In genomic region chr7:106327538-106328481, GRCh38 we compare ENCODE assay signal across 22 cellular contexts. TPM values are rescaled to one million over a fixed set of nuclear protein-coding genes. Genes with fewer than 3 reads are reported as not detected.
DNase-seq lines count a peak whose midpoint lies in the region; ATAC-seq, FAIRE-seq and TF ChIP-seq lines count a peak whose summit lies in the region.
"Had no signal": no experiment of that assay in that cellular context is flagged by ENCODE, and none has a peak within 500 bp of the region (broad histone marks: within the 10 kb centered on the region; RNA-seq: fewer than 3 reads in every experiment).

No MANE protein-coding gene starts in this region.

- ATAC-seq in aorta (ENCODE audit: low FRiP score) (peak; percentile 57), HG03175 (IDR thresholded peaks at IDR 0.05; ENCODE audit: unreplicated experiment) (no peak)
- ATAC-seq in CD8-positive, alpha-beta T cell = no peak
- ATAC-seq: HCT116 had no signal

- intact Hi-C loops in aorta (cut with DNase I) = loop anchor here in 1 of 2 donors (5.0 kb wide), 1 partner anchor 41 kb away; no protein-coding TSS in a partner anchor
- intact Hi-C loops in CD8-positive, alpha-beta T cell (cut with DNase I, micrococcal nuclease) = no loop called here

- no peaks in the 10 kb centered on the region for H3K27me3 Mint-ChIP-seq in CD8-positive, alpha-beta T cell (ENCODE audit: low read depth)

- H3K27ac ChIP-seq in osteoblast (ENCODE audit: low read depth, low read length) = no peak overlapping the region
- H3K27ac ChIP-seq in aorta (ENCODE audit: low read depth in 1 of 2, low read length in 2 of 2) = peak overlapping the region; percentile 35 to 95
- no peak overlapping the region for H3K27ac ChIP-seq in CD8-positive, alpha-beta T cell (ENCODE audit: low read depth, low read length)
- H3K27ac ChIP-seq: Peyer's patch had no signal

- H3K4me2 ChIP-seq in osteoblast (ENCODE audit: insufficient read depth, low read length) = peak overlapping the region; percentile 6

- FAIRE-seq in GM12892 (lab: Jason Lieb, UNC) = no peak
- FAIRE-seq: D721Med, GM19239 had no signal

- CTCF ChIA-PET in CD8-positive, alpha-beta T cell (lab: Charles Lee) = no interaction called here

- TF ChIP-seq CTCF in osteoblast (IDR thresholded peaks at IDR 0.05; ENCODE audit: extremely low read depth, low read depth, low read length) = no peak
- no peak for TF ChIP-seq CTCF in CD8-positive, alpha-beta T cell (IDR thresholded peaks at IDR 0.05)

- DNase-seq in adipocyte (ENCODE audit: low read depth) = peak; percentile 13
- peak; percentile 75 for DNase-seq in fibroblast of gingiva (ENCODE audit: low read depth)
- no peak for DNase-seq in osteoblast (ENCODE audit: insufficient read length, low spot score, missing footprints)
- no peak for DNase-seq in aorta
- no peak for DNase-seq in CD8-positive, alpha-beta T cell
- DNase-seq in 8988T = no peak
- DNase-seq in GM12892 (ENCODE audit: insufficient read length) = no peak
- DNase-seq: C1 segment of cervical spinal cord, DMS53, GF-D8, GOT3, KBM-7, NCI-H1092, NCI-H1436 treated with DMSO at 0.1 percent for 48 hours, NCI-H1930, NCI-H2227 treated with DMSO at 0.1 percent for 48 hours, NCI-H510A, Peyer's patch had no signal

- H3K4me3 ChIP-seq in adipocyte (ENCODE audit: low read length) = peak overlapping the region; percentile 7
- no peak overlapping the region for H3K4me3 ChIP-seq in osteoblast (ENCODE audit: insufficient read depth, low read length)
- no peak overlapping the region for H3K4me3 ChIP-seq in aorta (ENCODE audit: low read length in 2 of 2)
- H3K4me3 ChIP-seq in CD8-positive, alpha-beta T cell (ENCODE audit: low read depth, low read length) = no peak overlapping the region
- H3K4me3 ChIP-seq: Peyer's patch had no signal

- H3K36me3 ChIP-seq in adipocyte (ENCODE audit: control insufficient read depth, insufficient read depth, low read length, severe bottlenecking) (no peaks in the 10 kb centered on the region), osteoblast (ENCODE audit: insufficient read depth, low read length) (no peaks in the 10 kb centered on the region), aorta (ENCODE audit: control insufficient read depth in 1 of 2, insufficient read depth in 2 of 2, low read length in 1 of 2) (no peaks in the 10 kb centered on the region)
- no peaks in the 10 kb centered on the region for H3K36me3 ChIP-seq in CD8-positive, alpha-beta T cell (ENCODE audit: insufficient read depth, low read length)
- H3K36me3 ChIP-seq: Peyer's patch had no signal

- no peaks in the 10 kb centered on the region for H3K9me3 Mint-ChIP-seq in CD8-positive, alpha-beta T cell

- 45 to 60% methylated on average over 11 of the region's 11 CpGs for WGBS in aorta, 2 donors

- H3K9me3 ChIP-seq in adipocyte (ENCODE audit: control insufficient read depth, low read length) = no peaks in the 10 kb centered on the region
- no peaks in the 10 kb centered on the region for H3K9me3 ChIP-seq in osteoblast (ENCODE audit: low read depth, low read length)
- H3K9me3 ChIP-seq in aorta (ENCODE audit: control insufficient read depth, low read length) = no peaks in the 10 kb centered on the region
- no peaks in the 10 kb centered on the region for H3K9me3 ChIP-seq in CD8-positive, alpha-beta T cell (ENCODE audit: low read length)
- H3K9me3 ChIP-seq: Peyer's patch had no signal

- H3K27me3 ChIP-seq in adipocyte (replicated peaks; ENCODE audit: control insufficient read depth, insufficient read depth, low read length) = no peaks in the 10 kb centered on the region
- peaks cover 5% of the 10 kb centered on the region for H3K27me3 ChIP-seq in osteoblast (ENCODE audit: insufficient read depth, low read length)
- no peaks in the 10 kb centered on the region for H3K27me3 ChIP-seq in aorta (ENCODE audit: control insufficient read depth in 1 of 2, insufficient read depth in 2 of 2, low read length in 1 of 2)
- no peaks in the 10 kb centered on the region for H3K27me3 ChIP-seq in CD8-positive, alpha-beta T cell (ENCODE audit: insufficient read depth, low read length)
- H3K27me3 ChIP-seq: Peyer's patch had no signal

- peak overlapping the region; percentile 5 for H2AFZ ChIP-seq in osteoblast (ENCODE audit: low read length)

- TF ChIP-seq POLR2A in GM12892 (IDR thresholded peaks at IDR 0.05; ENCODE audit: low read depth, low read length) = no peak

- H3K79me2 ChIP-seq in osteoblast (ENCODE audit: insufficient read depth, low read length) = no peaks in the 10 kb centered on the region

- no peak overlapping the region for H3K27ac Mint-ChIP-seq in CD8-positive, alpha-beta T cell

- no peak overlapping the region for H3K4me3 Mint-ChIP-seq in CD8-positive, alpha-beta T cell

- H4K20me1 ChIP-seq in osteoblast (ENCODE audit: insufficient read depth, low read length) = no peaks in the 10 kb centered on the region

- peaks cover 31% of the 10 kb centered on the region for H3K4me1 ChIP-seq in adipocyte (ENCODE audit: control insufficient read depth, insufficient read depth, low read length)
- peaks cover 26% of the 10 kb centered on the region for H3K4me1 ChIP-seq in osteoblast (ENCODE audit: insufficient read depth, low read length)
- peaks cover 3 to 21% of the 10 kb centered on the region in 2 donors for H3K4me1 ChIP-seq in aorta (ENCODE audit: control insufficient read depth in 1 of 2, insufficient read depth in 2 of 2, low read length in 2 of 2)
- no peaks in the 10 kb centered on the region for H3K4me1 ChIP-seq in CD8-positive, alpha-beta T cell (ENCODE audit: insufficient read depth, low read length)
- H3K4me1 ChIP-seq: Peyer's patch had no signal

- H3K9ac ChIP-seq in adipocyte (ENCODE audit: low read length) = no peak overlapping the region

- H3K36me3 Mint-ChIP-seq in CD8-positive, alpha-beta T cell = no peaks in the 10 kb centered on the region

- no peaks in the 10 kb centered on the region for H3K4me1 Mint-ChIP-seq in CD8-positive, alpha-beta T cell (ENCODE audit: low read depth)

- POLR2A ChIA-PET in CD8-positive, alpha-beta T cell (lab: Charles Lee) = no interaction called here

RNA-seq across cellular contexts. Expression of gene NAMPT, which starts 43.0 kb away (rescaled TPM):
- total RNA-seq in osteoblast (51.9 and 55.0 TPM in 2 replicates), aorta (100 to 1,000 TPM; 237 to 534 TPM)
- 10 to 100 TPM; 36.2 to 46.7 TPM for polyA plus RNA-seq in aorta
- 100 to 1,000 TPM; 188 to 198 TPM for total RNA-seq in CD8-positive, alpha-beta T cell
- 101 TPM for polyA plus RNA-seq in GM12892 (2012; ENCODE audit: missing spikeins)

Comparison
In these comparisons a context has a peak if more than half of its experiments do, and no peak if none do; other contexts are left out.
1. DNase-seq: peak in adipocyte (single experiment) and fibroblast of gingiva (single experiment); none in osteoblast (single experiment), aorta (0 of 2), CD8-positive, alpha-beta T cell (0 of 7), 8988T (single experiment) and GM12892 (single experiment).
2. H3K27ac ChIP-seq: peak in aorta (2 of 2); none in osteoblast (single experiment) and CD8-positive, alpha-beta T cell (single experiment).